ENCODE assay signal across 8 cellular contexts in genomic region chr3:71062920-71063767, GRCh38.
DNase-seq lines count a peak whose midpoint lies in the region; ATAC-seq and TF ChIP-seq lines count a peak whose summit lies in the region.

No MANE protein-coding gene starts in this region.

- H3K27me3 Mint-ChIP-seq in activated CD4-positive, alpha-beta T cell treated with anti-CD3 and anti-CD28 coated beads, Interleukin-2, amount 10 ng/mL, durations not matched to agents 7 days and 5 days: no peaks in the 10 kb centered on the region
- H3K27me3 Mint-ChIP-seq in activated CD8-positive, alpha-beta T cell treated with anti-CD3 and anti-CD28 coated beads for 36 hours: no peaks in the 10 kb centered on the region
- no peaks in the 10 kb centered on the region for H3K27me3 Mint-ChIP-seq in endothelial cell (ENCODE audit: unreplicated experiment)

- H3K4me3 ChIP-seq in iPS-18c (ENCODE audit: insufficient read depth, low read depth, low read length): peak overlapping the region; percentile 62; the same call in 1 of the 2 replicates
- H3K4me3 ChIP-seq in subcutaneous abdominal adipose tissue (ENCODE audit: low read depth in 1 of 5, low read length in 5 of 5): peak overlapping the region; percentile 72 to 95 (median 88)

- H3K9me3 Mint-ChIP-seq in activated CD4-positive, alpha-beta T cell treated with anti-CD3 and anti-CD28 coated beads, Interleukin-2, amount 10 ng/mL, durations not matched to agents 7 days and 5 days: no peaks in the 10 kb centered on the region
- H3K9me3 Mint-ChIP-seq in activated CD8-positive, alpha-beta T cell treated with anti-CD3 and anti-CD28 coated beads for 36 hours: no peaks in the 10 kb centered on the region
- H3K9me3 Mint-ChIP-seq in endothelial cell (ENCODE audit: unreplicated experiment): no peaks in the 10 kb centered on the region

- H3K36me3 ChIP-seq in subcutaneous abdominal adipose tissue (ENCODE audit: control insufficient read depth in 5 of 5, insufficient read depth in 5 of 5, low read length in 5 of 5): no peaks in the 10 kb centered on the region

- peak overlapping the region; percentile 98 for H3K27ac ChIP-seq in subcutaneous abdominal adipose tissue (ENCODE audit: low read depth, low read length)

- peak; percentile 49 for DNase-seq in activated CD4-positive, alpha-beta T cell treated with anti-CD3 and anti-CD28 coated beads, Interleukin-2, amount 10 ng/mL, durations not matched to agents 7 days and 5 days
- DNase-seq in activated CD4-positive, alpha-beta T cell treated with anti-CD3 and anti-CD28 coated beads, Interleukin-2, amount 50 U/mL, for 48 hours: no peak
- peak; percentile 57 for DNase-seq in activated CD8-positive, alpha-beta T cell treated with anti-CD3 and anti-CD28 coated beads for 36 hours
- DNase-seq in endothelial cell (ENCODE audit: low spot score) (no peak), HK-2 (ENCODE audit: unreplicated experiment) (no peak)

- intact Hi-C loops in activated CD8-positive, alpha-beta T cell treated with anti-CD3 and anti-CD28 coated beads for 36 hours (cut with micrococcal nuclease): loop anchor here (2.0 to 10.0 kb wide), 4 partner anchors 52 to 508 kb away; no protein-coding TSS in a partner anchor

- H3K4me1 Mint-ChIP-seq in activated CD4-positive, alpha-beta T cell treated with anti-CD3 and anti-CD28 coated beads, Interleukin-2, amount 10 ng/mL, durations not matched to agents 7 days and 5 days: peaks cover 65% of the 10 kb centered on the region
- peaks cover 60% of the 10 kb centered on the region for H3K4me1 Mint-ChIP-seq in activated CD8-positive, alpha-beta T cell treated with anti-CD3 and anti-CD28 coated beads for 36 hours (ENCODE audit: low read depth)
- H3K4me1 Mint-ChIP-seq in endothelial cell (ENCODE audit: unreplicated experiment): peaks cover 38% of the 10 kb centered on the region

- no peaks in the 10 kb centered on the region for H3K27me3 ChIP-seq in subcutaneous abdominal adipose tissue (ENCODE audit: control insufficient read depth in 5 of 5, insufficient read depth in 4 of 5, low read length in 5 of 5)

- H3K4me1 ChIP-seq in subcutaneous abdominal adipose tissue (ENCODE audit: control insufficient read depth in 5 of 5, insufficient read depth in 5 of 5, low read length in 5 of 5): peaks cover 2 to 70% (median 60%) of the 10 kb centered on the region in 5 donors

- no peak overlapping the region for H3K4me3 Mint-ChIP-seq in activated CD4-positive, alpha-beta T cell treated with anti-CD3 and anti-CD28 coated beads, Interleukin-2, amount 10 ng/mL, durations not matched to agents 7 days and 5 days
- no peak overlapping the region for H3K4me3 Mint-ChIP-seq in activated CD8-positive, alpha-beta T cell treated with anti-CD3 and anti-CD28 coated beads for 36 hours
- H3K4me3 Mint-ChIP-seq in endothelial cell (ENCODE audit: unreplicated experiment): no peak overlapping the region

- H3K27ac Mint-ChIP-seq in activated CD4-positive, alpha-beta T cell treated with anti-CD3 and anti-CD28 coated beads, Interleukin-2, amount 10 ng/mL, durations not matched to agents 7 days and 5 days: no peak overlapping the region
- no peak overlapping the region for H3K27ac Mint-ChIP-seq in activated CD8-positive, alpha-beta T cell treated with anti-CD3 and anti-CD28 coated beads for 36 hours
- H3K27ac Mint-ChIP-seq in endothelial cell (ENCODE audit: unreplicated experiment): no peak overlapping the region

- no peak for TF ChIP-seq CTCF in activated CD8-positive, alpha-beta T cell treated with anti-CD3 and anti-CD28 coated beads for 36 hours (IDR thresholded peaks at IDR 0.05)
- TF ChIP-seq CTCF in endothelial cell (IDR thresholded peaks at IDR 0.05; ENCODE audit: unreplicated experiment): no peak

- ATAC-seq in HG03439 (IDR thresholded peaks at IDR 0.05; ENCODE audit: unreplicated experiment): peak; percentile 47
- peak; percentile 34 for ATAC-seq in activated CD8-positive, alpha-beta T cell treated with anti-CD3 and anti-CD28 coated beads for 36 hours

- no peaks in the 10 kb centered on the region for H3K9me3 ChIP-seq in iPS-18c (ENCODE audit: control insufficient read depth, insufficient read depth, low read length)
- no peaks in the 10 kb centered on the region for H3K9me3 ChIP-seq in subcutaneous abdominal adipose tissue (ENCODE audit: control insufficient read depth in 5 of 5, low read length in 5 of 5)

- CTCF ChIA-PET in activated CD4-positive, alpha-beta T cell treated with anti-CD3 and anti-CD28 coated beads, Interleukin-2, amount 10 ng/mL, durations not matched to agents 7 days and 5 days (lab: Charles Lee): interaction anchor here (0.8 to 2.8 kb wide), 4 partner anchors 8 to 57 kb away, joined by 3 to 9 read pairs (median 3); no protein-coding TSS in a partner anchor
- CTCF ChIA-PET in activated CD8-positive, alpha-beta T cell treated with anti-CD3 and anti-CD28 coated beads for 36 hours (lab: Charles Lee): interaction anchor here (0.7 to 4.2 kb wide), 5 partner anchors 13 to 243 kb away, joined by 3 to 13 read pairs (median 3); no protein-coding TSS in a partner anchor

- H3K9ac ChIP-seq in subcutaneous abdominal adipose tissue (ENCODE audit: low read length in 5 of 5): peak overlapping the region; percentile 75 to 91 (median 85)

- H3K36me3 Mint-ChIP-seq in activated CD4-positive, alpha-beta T cell treated with anti-CD3 and anti-CD28 coated beads, Interleukin-2, amount 10 ng/mL, durations not matched to agents 7 days and 5 days (ENCODE audit: low read depth): peaks cover 15% of the 10 kb centered on the region
- peaks cover 22% of the 10 kb centered on the region for H3K36me3 Mint-ChIP-seq in activated CD8-positive, alpha-beta T cell treated with anti-CD3 and anti-CD28 coated beads for 36 hours (ENCODE audit: low read depth)
- H3K36me3 Mint-ChIP-seq in endothelial cell (ENCODE audit: low read depth, unreplicated experiment): no peaks in the 10 kb centered on the region

- POLR2A ChIA-PET in activated CD4-positive, alpha-beta T cell treated with anti-CD3 and anti-CD28 coated beads, Interleukin-2, amount 10 ng/mL, durations not matched to agents 7 days and 5 days (lab: Charles Lee): interaction anchor here (0.8 to 1.0 kb wide), 2 partner anchors 29 to 52 kb away, joined by 3 to 4 read pairs; no protein-coding TSS in a partner anchor
- POLR2A ChIA-PET in activated CD8-positive, alpha-beta T cell treated with anti-CD3 and anti-CD28 coated beads for 36 hours (lab: Charles Lee): interaction anchor here (0.7 to 8.8 kb wide), 22 partner anchors 11 to 520 kb away, joined by 3 to 93 read pairs (median 6); partner anchors contain the start of gene FOXP1

Comparison
In these comparisons a context has a peak if more than half of its experiments do, and no peak if none do; other contexts are left out.
1. DNase-seq: peak in activated CD4-positive, alpha-beta T cell treated with anti-CD3 and anti-CD28 coated beads, Interleukin-2, amount 10 ng/mL, durations not matched to agents 7 days and 5 days (single experiment) and activated CD8-positive, alpha-beta T cell treated with anti-CD3 and anti-CD28 coated beads for 36 hours (single experiment); none in activated CD4-positive, alpha-beta T cell treated with anti-CD3 and anti-CD28 coated beads, Interleukin-2, amount 50 U/mL, for 48 hours (0 of 2), endothelial cell (single experiment) and HK-2 (single experiment).